In the genomic region with DNA sequence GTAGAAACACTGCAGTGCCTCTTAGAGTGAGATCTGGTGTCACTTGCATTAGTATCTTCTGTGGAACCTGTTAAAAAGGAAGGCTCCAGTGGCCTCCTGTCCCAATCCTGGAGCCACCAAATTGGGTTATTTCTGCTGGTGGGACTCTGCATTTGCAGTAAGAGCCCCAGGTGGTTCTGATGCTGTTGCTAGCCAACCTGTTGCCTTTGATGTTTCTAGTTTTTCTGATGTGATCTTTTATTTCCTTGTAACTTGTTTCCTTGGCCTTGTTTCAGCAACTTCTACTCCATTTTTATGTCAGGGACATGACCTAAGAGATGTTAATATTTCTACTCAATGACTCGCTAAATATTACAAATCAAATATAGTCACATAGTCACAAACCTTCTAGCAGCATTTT, we compare ENCODE assay signal across 2 cellular contexts.
TF ChIP-seq lines count a peak whose summit lies in the region.

No MANE protein-coding gene starts in this region.

TF ChIP-seq in HCT116, 20 proteins besides CTCF, POLR2A, EP300 and RAD21:
- no peak for TF ChIP-seq FOSL1 (IDR thresholded peaks at IDR 0.05; ENCODE audit: low read depth)
- TF ChIP-seq ELF1 (IDR thresholded peaks at IDR 0.05; ENCODE audit: borderline replicate concordance, low read depth): no peak
- TF ChIP-seq SRF (IDR thresholded peaks at IDR 0.05; ENCODE audit: low read depth): no peak
- no peak for TF ChIP-seq CEBPB (IDR thresholded peaks at IDR 0.05; ENCODE audit: low read depth)
- no peak for TF ChIP-seq CBX3 (IDR thresholded peaks at IDR 0.05; ENCODE audit: low read depth)
- TF ChIP-seq EZH2phosphoT487 (IDR thresholded peaks at IDR 0.05; ENCODE audit: borderline replicate concordance): no peak
- TF ChIP-seq, protein P1, sequence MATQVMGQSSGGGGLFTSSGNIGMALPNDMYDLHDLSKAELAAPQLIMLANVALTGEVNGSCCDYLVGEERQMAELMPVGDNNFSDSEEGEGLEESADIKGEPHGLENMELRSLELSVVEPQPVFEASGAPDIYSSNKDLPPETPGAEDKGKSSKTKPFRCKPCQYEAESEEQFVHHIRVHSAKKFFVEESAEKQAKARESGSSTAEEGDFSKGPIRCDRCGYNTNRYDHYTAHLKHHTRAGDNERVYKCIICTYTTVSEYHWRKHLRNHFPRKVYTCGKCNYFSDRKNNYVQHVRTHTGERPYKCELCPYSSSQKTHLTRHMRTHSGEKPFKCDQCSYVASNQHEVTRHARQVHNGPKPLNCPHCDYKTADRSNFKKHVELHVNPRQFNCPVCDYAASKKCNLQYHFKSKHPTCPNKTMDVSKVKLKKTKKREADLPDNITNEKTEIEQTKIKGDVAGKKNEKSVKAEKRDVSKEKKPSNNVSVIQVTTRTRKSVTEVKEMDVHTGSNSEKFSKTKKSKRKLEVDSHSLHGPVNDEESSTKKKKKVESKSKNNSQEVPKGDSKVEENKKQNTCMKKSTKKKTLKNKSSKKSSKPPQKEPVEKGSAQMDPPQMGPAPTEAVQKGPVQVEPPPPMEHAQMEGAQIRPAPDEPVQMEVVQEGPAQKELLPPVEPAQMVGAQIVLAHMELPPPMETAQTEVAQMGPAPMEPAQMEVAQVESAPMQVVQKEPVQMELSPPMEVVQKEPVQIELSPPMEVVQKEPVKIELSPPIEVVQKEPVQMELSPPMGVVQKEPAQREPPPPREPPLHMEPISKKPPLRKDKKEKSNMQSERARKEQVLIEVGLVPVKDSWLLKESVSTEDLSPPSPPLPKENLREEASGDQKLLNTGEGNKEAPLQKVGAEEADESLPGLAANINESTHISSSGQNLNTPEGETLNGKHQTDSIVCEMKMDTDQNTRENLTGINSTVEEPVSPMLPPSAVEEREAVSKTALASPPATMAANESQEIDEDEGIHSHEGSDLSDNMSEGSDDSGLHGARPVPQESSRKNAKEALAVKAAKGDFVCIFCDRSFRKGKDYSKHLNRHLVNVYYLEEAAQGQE (IDR thresholded peaks at IDR 0.05; ENCODE audit: low read depth): no peak
- no peak for TF ChIP-seq EGR1 (IDR thresholded peaks at IDR 0.05; ENCODE audit: low read depth)
- TF ChIP-seq TCF7L2 (IDR thresholded peaks at IDR 0.05; ENCODE audit: borderline replicate concordance, extremely low read depth, insufficient read depth, insufficient read length): no peak
- no peak for TF ChIP-seq ATF3 (IDR thresholded peaks at IDR 0.05)
- TF ChIP-seq MAX (IDR thresholded peaks at IDR 0.05): no peak

TF ChIP-seq in GM12878, 131 proteins besides CTCF, POLR2A, EP300 and RAD21:
- TF ChIP-seq NFYA (IDR thresholded peaks at IDR 0.05; ENCODE audit: borderline replicate concordance, low read depth, low read length) (no peak), RBBP5 (conservative IDR thresholded peaks at IDR 0.05) (no peak), POLR2AphosphoS2 (IDR thresholded peaks at IDR 0.05; ENCODE audit: low read depth, low read length) (no peak), NR2C2 (IDR thresholded peaks at IDR 0.05; ENCODE audit: borderline replicate concordance, control insufficient read depth, insufficient read length, low read depth) (no peak), NBN (IDR thresholded peaks at IDR 0.05) (no peak), KAT2A (conservative IDR thresholded peaks at IDR 0.05; ENCODE audit: control insufficient read depth, low read depth, low read length) (no peak), EGR1 (IDR thresholded peaks at IDR 0.05; ENCODE audit: borderline replicate concordance in 1 of 2, low read depth in 2 of 2, low read length in 2 of 2) (no peak), SMAD5 (IDR thresholded peaks at IDR 0.05; ENCODE audit: low read depth) (no peak), CREB1 (IDR thresholded peaks at IDR 0.05; ENCODE audit: low read depth) (no peak), ZSCAN29 (IDR thresholded peaks at IDR 0.05) (no peak), IKZF1 (conservative IDR thresholded peaks at IDR 0.05) (no peak), MTA2 (IDR thresholded peaks at IDR 0.05; ENCODE audit: low read depth) (no peak), EED (IDR thresholded peaks at IDR 0.05; ENCODE audit: low read depth) (no peak), SMAD1 (IDR thresholded peaks at IDR 0.05; ENCODE audit: low read depth, partially characterized antibody) (no peak), JUNB (IDR thresholded peaks at IDR 0.05) (no peak), SUZ12 (IDR thresholded peaks at IDR 0.05; ENCODE audit: unreplicated experiment) (no peak), NFIC (IDR thresholded peaks at IDR 0.05; ENCODE audit: low read depth, low read length) (no peak)
- TF ChIP-seq, protein P2, sequence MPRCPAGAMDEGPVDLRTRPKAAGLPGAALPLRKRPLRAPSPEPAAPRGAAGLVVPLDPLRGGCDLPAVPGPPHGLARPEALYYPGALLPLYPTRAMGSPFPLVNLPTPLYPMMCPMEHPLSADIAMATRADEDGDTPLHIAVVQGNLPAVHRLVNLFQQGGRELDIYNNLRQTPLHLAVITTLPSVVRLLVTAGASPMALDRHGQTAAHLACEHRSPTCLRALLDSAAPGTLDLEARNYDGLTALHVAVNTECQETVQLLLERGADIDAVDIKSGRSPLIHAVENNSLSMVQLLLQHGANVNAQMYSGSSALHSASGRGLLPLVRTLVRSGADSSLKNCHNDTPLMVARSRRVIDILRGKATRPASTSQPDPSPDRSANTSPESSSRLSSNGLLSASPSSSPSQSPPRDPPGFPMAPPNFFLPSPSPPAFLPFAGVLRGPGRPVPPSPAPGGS (IDR thresholded peaks at IDR 0.05; ENCODE audit: borderline replicate concordance, insufficient read depth, low read depth, low read length, poor library complexity, severe bottlenecking): no peak
- TF ChIP-seq, protein P3, sequence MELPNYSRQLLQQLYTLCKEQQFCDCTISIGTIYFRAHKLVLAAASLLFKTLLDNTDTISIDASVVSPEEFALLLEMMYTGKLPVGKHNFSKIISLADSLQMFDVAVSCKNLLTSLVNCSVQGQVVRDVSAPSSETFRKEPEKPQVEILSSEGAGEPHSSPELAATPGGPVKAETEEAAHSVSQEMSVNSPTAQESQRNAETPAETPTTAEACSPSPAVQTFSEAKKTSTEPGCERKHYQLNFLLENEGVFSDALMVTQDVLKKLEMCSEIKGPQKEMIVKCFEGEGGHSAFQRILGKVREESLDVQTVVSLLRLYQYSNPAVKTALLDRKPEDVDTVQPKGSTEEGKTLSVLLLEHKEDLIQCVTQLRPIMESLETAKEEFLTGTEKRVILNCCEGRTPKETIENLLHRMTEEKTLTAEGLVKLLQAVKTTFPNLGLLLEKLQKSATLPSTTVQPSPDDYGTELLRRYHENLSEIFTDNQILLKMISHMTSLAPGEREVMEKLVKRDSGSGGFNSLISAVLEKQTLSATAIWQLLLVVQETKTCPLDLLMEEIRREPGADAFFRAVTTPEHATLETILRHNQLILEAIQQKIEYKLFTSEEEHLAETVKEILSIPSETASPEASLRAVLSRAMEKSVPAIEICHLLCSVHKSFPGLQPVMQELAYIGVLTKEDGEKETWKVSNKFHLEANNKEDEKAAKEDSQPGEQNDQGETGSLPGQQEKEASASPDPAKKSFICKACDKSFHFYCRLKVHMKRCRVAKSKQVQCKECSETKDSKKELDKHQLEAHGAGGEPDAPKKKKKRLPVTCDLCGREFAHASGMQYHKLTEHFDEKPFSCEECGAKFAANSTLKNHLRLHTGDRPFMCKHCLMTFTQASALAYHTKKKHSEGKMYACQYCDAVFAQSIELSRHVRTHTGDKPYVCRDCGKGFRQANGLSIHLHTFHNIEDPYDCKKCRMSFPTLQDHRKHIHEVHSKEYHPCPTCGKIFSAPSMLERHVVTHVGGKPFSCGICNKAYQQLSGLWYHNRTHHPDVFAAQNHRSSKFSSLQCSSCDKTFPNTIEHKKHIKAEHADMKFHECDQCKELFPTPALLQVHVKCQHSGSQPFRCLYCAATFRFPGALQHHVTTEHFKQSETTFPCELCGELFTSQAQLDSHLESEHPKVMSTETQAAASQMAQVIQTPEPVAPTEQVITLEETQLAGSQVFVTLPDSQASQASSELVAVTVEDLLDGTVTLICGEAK (IDR thresholded peaks at IDR 0.05; ENCODE audit: borderline replicate concordance): no peak
